29 cellular contexts compared by ENCODE assay signal in the genomic region with DNA sequence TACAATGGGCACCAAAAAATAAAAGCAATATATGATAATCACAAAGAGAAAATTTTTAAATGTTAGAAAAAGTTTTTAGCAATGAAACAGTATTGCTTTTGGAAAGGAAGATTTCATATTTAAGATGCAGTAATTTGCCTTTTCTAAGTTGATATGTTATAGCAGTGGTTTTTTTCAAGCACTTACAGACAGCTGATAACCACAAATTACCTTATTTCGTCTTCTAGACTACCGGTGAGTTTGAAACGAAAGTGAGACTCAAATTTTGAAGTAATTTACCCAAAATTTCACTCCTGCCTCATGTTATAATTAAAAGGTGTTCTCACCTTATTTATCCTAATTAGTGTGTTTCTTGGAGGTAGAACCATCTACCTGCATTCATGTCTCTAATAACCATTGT.
"Had no signal": no experiment of that assay in that cellular context is flagged by ENCODE, and none has a peak within 500 bp of the region (broad histone marks: within the 10 kb centered on the region; RNA-seq: fewer than 3 reads in every experiment).

No MANE protein-coding gene starts in this region.

- ATAC-seq: naive thymus-derived CD8-positive, alpha-beta T cell; psoas muscle; right cardiac atrium; stimulated activated memory B cell treated with anti-CD40 and anti-IgM and Interleukin-4, amounts not matched to agents 10 μg/mL and 1 μg/mL and 100 μg/mL, for 72 hours; stimulated activated naive CD8-positive, alpha-beta T cell treated with anti-CD3 and anti-CD28 coated beads, Interleukin-15, amount 100 ng/mL, for 72 hours; stimulated activated naive CD8-positive, alpha-beta T cell treated with anti-CD3 and anti-CD28 coated beads, Interleukin-15, Interleukin-2, amounts not matched to agents 100 U/mL and 50 U/mL, for 24 hours; upper lobe of right lung had no signal

- H3K79me2 ChIP-seq: parathyroid adenoma had no signal

- H3K4me3 ChIP-seq: psoas muscle, right lobe of liver, sigmoid colon, smooth muscle cell, spleen, suprapubic skin, testis, tibial artery, transverse colon, upper lobe of right lung, uterus had no signal

- H3K27ac ChIP-seq: neutrophil, parathyroid adenoma, psoas muscle, right lobe of liver, sigmoid colon, spleen, suprapubic skin, testis, tibial artery, transverse colon, upper lobe of right lung, uterus had no signal

- H2AFZ ChIP-seq: parathyroid adenoma had no signal

- H3K4me2 ChIP-seq: smooth muscle cell had no signal

- H3K9ac ChIP-seq: parathyroid adenoma had no signal

- H3K36me3 ChIP-seq: right lobe of liver, sigmoid colon, suprapubic skin, tibial artery, upper lobe of right lung, uterus had no signal

- H3K27me3 ChIP-seq: neutrophil, right lobe of liver, sigmoid colon, spleen, suprapubic skin, testis, tibial artery, transverse colon, upper lobe of right lung, uterus had no signal

- DNase-seq: naive B cell; naive thymus-derived CD8-positive, alpha-beta T cell; nephron progenitor cell; nucleus accumbens; posterior cingulate gyrus; psoas muscle; right cardiac atrium; right lobe of liver; sigmoid colon; spleen; stimulated activated CD4-positive, alpha-beta T cell treated with anti-CD3 and anti-CD28 coated beads, Interleukin-12 subunit alpha, Interleukin-12 subunit beta, amount 100 ng/mL, for 4 hours; stimulated activated CD4-positive, alpha-beta T cell treated with anti-CD3 and anti-CD28 coated beads, Interleukin-1b, Interleukin-23, amount 100 ng/mL, for 48 hours; stimulated activated CD4-positive, alpha-beta T cell treated with anti-CD3 and anti-CD28 coated beads, Interleukin-4, amount 100 ng/mL, for 1 hour; stimulated activated CD4-positive, alpha-beta T cell treated with anti-CD3 and anti-CD28 coated beads, Interleukin-4, amount 100 ng/mL, for 4 hours; stimulated activated CD8-positive, alpha-beta memory T cell treated with anti-CD3 and anti-CD28 coated beads, Interleukin-4, amount 100 ng/mL, for 48 hours; stimulated activated naive CD4-positive, alpha-beta T cell; stimulated activated naive CD8-positive, alpha-beta T cell treated with anti-CD3 and anti-CD28 coated beads, Interleukin-15, amount 100 ng/mL, for 72 hours; stimulated activated naive CD8-positive, alpha-beta T cell treated with anti-CD3 and anti-CD28 coated beads, Interleukin-15, Interleukin-2, amounts not matched to agents 100 U/mL and 50 U/mL, for 24 hours; substantia nigra; testis; tibial artery; transverse colon; upper lobe of right lung; uterus had no signal

- H3K9me3 ChIP-seq: neutrophil, psoas muscle, right lobe of liver, sigmoid colon, spleen, suprapubic skin, testis, tibial artery, transverse colon, upper lobe of right lung, uterus had no signal

- H3K4me1 ChIP-seq: parathyroid adenoma, psoas muscle, right lobe of liver, suprapubic skin, testis, tibial artery, transverse colon, upper lobe of right lung, uterus had no signal
